1 cellular context compared by ENCODE assay signal in the genomic region with DNA sequence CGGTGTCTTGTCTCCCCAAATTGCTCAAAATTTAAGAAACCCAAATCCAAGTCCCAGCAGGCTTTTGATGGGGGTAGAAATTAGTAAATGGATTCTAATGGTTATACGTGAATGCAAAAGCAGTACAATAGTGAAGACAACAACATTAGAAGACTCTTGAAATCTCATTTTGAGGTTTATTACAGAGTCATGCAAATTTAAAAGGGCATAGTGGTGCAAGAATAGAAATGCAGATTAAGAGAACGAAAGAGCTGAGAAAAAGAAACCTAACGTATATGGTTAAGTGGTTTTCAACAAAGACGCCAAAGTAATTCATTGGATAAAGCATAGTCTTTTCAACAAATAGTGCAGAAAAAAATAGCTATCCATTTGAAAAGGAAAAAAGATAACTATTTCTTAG.
TF ChIP-seq lines count a peak whose summit lies in the region.

No MANE protein-coding gene starts in this region.

TF ChIP-seq in GM12878, 131 proteins besides CTCF, POLR2A, EP300 and RAD21 (continued from another document):
- TF ChIP-seq CEBPZ (IDR thresholded peaks at IDR 0.05; ENCODE audit: low read depth, low read length): no peak
- TF ChIP-seq ESRRA (IDR thresholded peaks at IDR 0.05; ENCODE audit: low read length): no peak
- TF ChIP-seq, protein P1, sequence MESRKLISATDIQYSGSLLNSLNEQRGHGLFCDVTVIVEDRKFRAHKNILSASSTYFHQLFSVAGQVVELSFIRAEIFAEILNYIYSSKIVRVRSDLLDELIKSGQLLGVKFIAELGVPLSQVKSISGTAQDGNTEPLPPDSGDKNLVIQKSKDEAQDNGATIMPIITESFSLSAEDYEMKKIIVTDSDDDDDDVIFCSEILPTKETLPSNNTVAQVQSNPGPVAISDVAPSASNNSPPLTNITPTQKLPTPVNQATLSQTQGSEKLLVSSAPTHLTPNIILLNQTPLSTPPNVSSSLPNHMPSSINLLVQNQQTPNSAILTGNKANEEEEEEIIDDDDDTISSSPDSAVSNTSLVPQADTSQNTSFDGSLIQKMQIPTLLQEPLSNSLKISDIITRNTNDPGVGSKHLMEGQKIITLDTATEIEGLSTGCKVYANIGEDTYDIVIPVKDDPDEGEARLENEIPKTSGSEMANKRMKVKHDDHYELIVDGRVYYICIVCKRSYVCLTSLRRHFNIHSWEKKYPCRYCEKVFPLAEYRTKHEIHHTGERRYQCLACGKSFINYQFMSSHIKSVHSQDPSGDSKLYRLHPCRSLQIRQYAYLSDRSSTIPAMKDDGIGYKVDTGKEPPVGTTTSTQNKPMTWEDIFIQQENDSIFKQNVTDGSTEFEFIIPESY (IDR thresholded peaks at IDR 0.05): no peak
- no peak for TF ChIP-seq SIX5 (IDR thresholded peaks at IDR 0.05; ENCODE audit: low read depth, low read length, severe bottlenecking)
- no peak for TF ChIP-seq BCL11A (IDR thresholded peaks at IDR 0.05; ENCODE audit: low read depth, low read length)
- no peak for TF ChIP-seq KLF5 (IDR thresholded peaks at IDR 0.05; ENCODE audit: partially characterized antibody)
- TF ChIP-seq NR2C2 (IDR thresholded peaks at IDR 0.05; ENCODE audit: borderline replicate concordance, control insufficient read depth, insufficient read length, low read depth): no peak
- TF ChIP-seq CHD1 (IDR thresholded peaks at IDR 0.05; ENCODE audit: low read depth, low read length): no peak
- no peak for TF ChIP-seq SIN3A (IDR thresholded peaks at IDR 0.05; ENCODE audit: low read depth, low read length)
- TF ChIP-seq CBX5 (IDR thresholded peaks at IDR 0.05; ENCODE audit: low read depth): peak; percentile 60; the same call in 1 of the 2 replicates
- no peak for TF ChIP-seq NRF1 (conservative IDR thresholded peaks at IDR 0.05; ENCODE audit: low read depth, low read length)
- TF ChIP-seq JUND (IDR thresholded peaks at IDR 0.05; ENCODE audit: low read depth, low read length): no peak
- TF ChIP-seq CHD4 (IDR thresholded peaks at IDR 0.05): no peak
- no peak for TF ChIP-seq FOXK2 (IDR thresholded peaks at IDR 0.05)
- TF ChIP-seq POU2F2 (IDR thresholded peaks at IDR 0.05; ENCODE audit: borderline replicate concordance, low read depth, low read length): peak; percentile 87; the same call in 1 of the 3 replicates
- no peak for TF ChIP-seq CEBPB (IDR thresholded peaks at IDR 0.05; ENCODE audit: borderline replicate concordance in 1 of 2, low read depth in 2 of 2, low read length in 2 of 2)
- no peak for TF ChIP-seq ASH2L (IDR thresholded peaks at IDR 0.05; ENCODE audit: borderline replicate concordance, low read depth)
- peak in 1 of 2 experiments; percentile 26; a peak in 1 of 4 replicates for TF ChIP-seq BHLHE40 (IDR thresholded peaks at IDR 0.05; ENCODE audit: borderline replicate concordance in 1 of 2, low read depth in 2 of 2, low read length in 1 of 2)
- peak; percentile 43; the same call in 1 of the 2 replicates for TF ChIP-seq NR2F1 (conservative IDR thresholded peaks at IDR 0.05)
